ENCODE assay signal across 9 cellular contexts in genomic region chr4:165493359-165493758, GRCh38.
A peak's percentile ranks its signal among the peaks of the same experiment; 100 is the strongest.
DNase-seq lines count a peak whose midpoint lies in the region; ATAC-seq, FAIRE-seq and TF ChIP-seq lines count a peak whose summit lies in the region.
"Had no signal": no experiment of that assay in that cellular context is flagged by ENCODE, and none has a peak within 500 bp of the region (broad histone marks: within the 10 kb centered on the region; RNA-seq: fewer than 3 reads in every experiment).

No MANE protein-coding gene starts in this region.

- DNase-seq in Calu3 (peak; percentile 73), iris pigment epithelial cell (ENCODE audit: low read depth) (peak; percentile 61), NCI-H2196 treated with DMSO at 0.1 percent for 48 hours (lab: John Stamatoyannopoulos, UW; ENCODE audit: unreplicated experiment) (no peak)
- DNase-seq in stimulated activated CD4-positive, alpha-beta T cell treated with anti-CD3 and anti-CD28 coated beads, Interleukin-1b, Interleukin-23, amount 100 ng/mL, for 24 hours (ENCODE audit: low read depth in 4 of 4, low spot score in 1 of 4) = peak; percentile 18 to 62 (median 50)

- no peaks in the 10 kb centered on the region for H3K36me3 ChIP-seq in HUES6 (ENCODE audit: control insufficient read depth, insufficient read depth, low read length)

- peak overlapping the region; percentile 40; the same call in 1 of the 2 replicates for H3K4me3 ChIP-seq in HUES6 (ENCODE audit: low read depth, low read length)

- H3K4me1 Mint-ChIP-seq in Calu3 (ENCODE audit: low read depth, unreplicated experiment) (peaks cover 8% of the 10 kb centered on the region), brain (peaks cover 13% of the 10 kb centered on the region)

- H3K27me3 Mint-ChIP-seq in Calu3 (ENCODE audit: unreplicated experiment) (no peaks in the 10 kb centered on the region), brain (no peaks in the 10 kb centered on the region)

- H3K27ac ChIP-seq in HUES6 (ENCODE audit: low read depth, low read length) = no peak overlapping the region

- H3K27ac Mint-ChIP-seq in Calu3 (ENCODE audit: unreplicated experiment) (no peak overlapping the region), brain (peak overlapping the region in 4 of 5 experiments; percentile 23 to 36 (median 32))

- peaks cover 5% of the 10 kb centered on the region; the same call in 1 of the 2 replicates for H3K4me1 ChIP-seq in HUES6 (ENCODE audit: control insufficient read depth, insufficient read depth, low read length)

- CTCF ChIA-PET in Calu3 (lab: Charles Lee) = interaction anchor here (0.8 to 1.9 kb wide), 3 partner anchors 44 to 599 kb away, joined by 3 to 10 read pairs (median 4); no protein-coding TSS in a partner anchor

- no peaks in the 10 kb centered on the region for H3K36me3 Mint-ChIP-seq in Calu3 (ENCODE audit: insufficient read depth, unreplicated experiment)
- peaks cover 47% of the 10 kb centered on the region for H3K36me3 Mint-ChIP-seq in brain

- intact Hi-C loops in Calu3 (cut with micrococcal nuclease; ENCODE audit: unreplicated experiment) = loop anchor here (2.0 to 10.0 kb wide), 4 partner anchors 599 to 1101 kb away; no protein-coding TSS in a partner anchor

- H3K27me3 ChIP-seq in HUES6 (ENCODE audit: control insufficient read depth, insufficient read depth, low read length) = peaks cover 10% of the 10 kb centered on the region; the same call in 1 of the 2 replicates

- H3K4me3 Mint-ChIP-seq in Calu3 (ENCODE audit: low read depth, unreplicated experiment) (peak overlapping the region; percentile 58), brain (peak overlapping the region in 2 of 5 experiments; percentile 6 to 14)

- H3K9me3 Mint-ChIP-seq in Calu3 (ENCODE audit: low read depth, unreplicated experiment) (no peaks in the 10 kb centered on the region), brain (no peaks in the 10 kb centered on the region)

- FAIRE-seq in TTC549 (lab: Jason Lieb, UNC) = peak; percentile 43
- FAIRE-seq: endometrium had no signal

- peak; percentile 56 for TF ChIP-seq CTCF in Calu3 (IDR thresholded peaks at IDR 0.05; ENCODE audit: unreplicated experiment)
- TF ChIP-seq CTCF in brain (conservative IDR thresholded peaks at IDR 0.05) = peak; percentile 75 to 87

- H3K9me3 ChIP-seq in HUES6 (ENCODE audit: control insufficient read depth, insufficient read depth, low read depth, low read length) = no peaks in the 10 kb centered on the region

- no peak overlapping the region for H3K9ac ChIP-seq in HUES6 (ENCODE audit: low read length)

- peak; percentile 97 for ATAC-seq in GM21515 (IDR thresholded peaks at IDR 0.05; ENCODE audit: unreplicated experiment)

- BruUV-seq in Calu3 (replicated peaks; lab: Mats Ljungman, UMichigan) = no TSS peak
